Comparison of ENCODE assay signal across 8 cellular contexts in genomic region chr18:2978208-2978607, GRCh38. TPM values are rescaled to one million over a fixed set of nuclear protein-coding genes. Genes with fewer than 3 reads are reported as not detected.
A peak's percentile ranks its signal among the peaks of the same experiment; 100 is the strongest.
DNase-seq lines count a peak whose midpoint lies in the region; ATAC-seq, FAIRE-seq and TF ChIP-seq lines count a peak whose summit lies in the region.

No MANE protein-coding gene starts in this region.

- POLR2A ChIA-PET in Panc1 (lab: Charles Lee), result no interaction called here

- H3K9ac ChIP-seq in fibroblast of lung (ENCODE audit: insufficient read depth, low read length) (no peak overlapping the region), neural progenitor cell (no peak overlapping the region)

- no peaks in the 10 kb centered on the region for H3K27me3 ChIP-seq in Panc1 (ENCODE audit: control insufficient read depth, insufficient read depth, low read length)
- no peaks in the 10 kb centered on the region for H3K27me3 ChIP-seq in fibroblast of lung (ENCODE audit: control insufficient read depth, insufficient read depth, low read length)
- H3K27me3 ChIP-seq in neural progenitor cell, result no peaks in the 10 kb centered on the region

- H3K4me1 ChIP-seq in Panc1 (ENCODE audit: control insufficient read depth, insufficient read depth, low read length) (peaks cover 75% of the 10 kb centered on the region), fibroblast of lung (ENCODE audit: control insufficient read depth, extremely low read depth, insufficient read depth, low read length) (peaks cover 30% of the 10 kb centered on the region), neural progenitor cell (peaks cover 15% of the 10 kb centered on the region)

- H3K36me3 Mint-ChIP-seq in neural progenitor cell, result peaks cover 16% of the 10 kb centered on the region

- H3K27ac Mint-ChIP-seq in neural progenitor cell, result no peak overlapping the region

- peak overlapping the region; percentile 82 for H3K4me2 ChIP-seq in fibroblast of lung (ENCODE audit: extremely low read depth, insufficient read depth, low read length)
- no peak overlapping the region for H3K4me2 ChIP-seq in neural progenitor cell

- peaks cover 13% of the 10 kb centered on the region for H3K4me1 Mint-ChIP-seq in neural progenitor cell

- peaks cover 74% of the 10 kb centered on the region for H3K79me2 ChIP-seq in fibroblast of lung (ENCODE audit: control insufficient read depth, insufficient read depth, low read length)
- peaks cover 89% of the 10 kb centered on the region for H3K79me2 ChIP-seq in neural progenitor cell (ENCODE audit: low read depth)

- no peak overlapping the region for H3K4me3 ChIP-seq in Panc1 (ENCODE audit: low read depth in 2 of 2, low read length in 2 of 2)
- peak overlapping the region in 3 of 4 experiments; percentile 1 to 31 (median 9) for H3K4me3 ChIP-seq in fibroblast of lung (replicated peaks in 1 of 4; ENCODE audit: control extremely low read depth in 1 of 4, insufficient read depth in 1 of 4, low read depth in 3 of 4, low read length in 4 of 4)
- H3K4me3 ChIP-seq in neural progenitor cell, result no peak overlapping the region

- H2AFZ ChIP-seq in fibroblast of lung (ENCODE audit: low read length) (no peak overlapping the region), neural progenitor cell (replicated peaks) (no peak overlapping the region)

- no TSS peak for BruUV-seq in Panc1 (replicated peaks; lab: Mats Ljungman, UMichigan)

- FAIRE-seq in frontal cortex (lab: Jason Lieb, UNC), result no peak

- CTCF ChIA-PET in Panc1 (lab: Charles Lee), result no interaction called here

- H3K27ac ChIP-seq in Panc1 (ENCODE audit: low read length) (peak overlapping the region; percentile 96), fibroblast of lung (ENCODE audit: insufficient read depth, low read length) (peak overlapping the region; percentile 86), neural progenitor cell (no peak overlapping the region)

- H3K9me3 Mint-ChIP-seq in neural progenitor cell, result no peaks in the 10 kb centered on the region

- H4K20me1 ChIP-seq in fibroblast of lung (ENCODE audit: control insufficient read depth, extremely low read depth, insufficient read depth, low read length) (no peaks in the 10 kb centered on the region), neural progenitor cell (ENCODE audit: low read depth) (no peaks in the 10 kb centered on the region)

- no peak for TF ChIP-seq CTCF in Panc1 (IDR thresholded peaks at IDR 0.05)
- no peak for TF ChIP-seq CTCF in fibroblast of lung (conservative IDR thresholded peaks at IDR 0.05 in 1 of 2, IDR thresholded peaks at IDR 0.05 in 1 of 2; ENCODE audit: low read depth in 1 of 2, low read length in 2 of 2)
- TF ChIP-seq CTCF in neural progenitor cell (IDR thresholded peaks at IDR 0.05), result no peak

- H3K4me3 Mint-ChIP-seq in neural progenitor cell, result no peak overlapping the region

- H3F3A ChIP-seq in neural progenitor cell (ENCODE audit: low read depth), result no peaks in the 10 kb centered on the region

- intact Hi-C loops in Panc1 (cut with micrococcal nuclease; ENCODE audit: unreplicated experiment), result no loop called here

- H3K27me3 Mint-ChIP-seq in neural progenitor cell (ENCODE audit: insufficient read depth, low read depth), result no peaks in the 10 kb centered on the region

- H3K9me3 ChIP-seq in Panc1 (ENCODE audit: control insufficient read depth, insufficient read depth, low read depth, low read length) (no peaks in the 10 kb centered on the region), fibroblast of lung (ENCODE audit: control insufficient read depth, insufficient read depth, low read depth, low read length) (no peaks in the 10 kb centered on the region), neural progenitor cell (ENCODE audit: low read depth) (no peaks in the 10 kb centered on the region)

- in situ Hi-C loops in Panc1 (cut with HindIII; ENCODE audit: low pct_unique_long_range_greater_than_20kb, low sequenced_read_pairs), result no loop called here

- H3K36me3 ChIP-seq in Panc1 (ENCODE audit: control insufficient read depth, insufficient read depth, low read length) (no peaks in the 10 kb centered on the region), fibroblast of lung (ENCODE audit: control insufficient read depth, insufficient read depth, low read length) (no peaks in the 10 kb centered on the region), neural progenitor cell (no peaks in the 10 kb centered on the region)

- ATAC-seq in GM19452 (IDR thresholded peaks at IDR 0.05; ENCODE audit: unreplicated experiment) (peak; percentile 42), Panc1 (no peak), GM21423 (IDR thresholded peaks at IDR 0.05; ENCODE audit: unreplicated experiment) (no peak)
- peak; percentile 7 for ATAC-seq in stimulated activated naive CD8-positive, alpha-beta T cell treated with anti-CD3 and anti-CD28 coated beads, Interleukin-15, Interleukin-2, amounts not matched to agents 100 U/mL and 50 U/mL, for 24 hours

- no peak for DNase-seq in Panc1 (ENCODE audit: low read depth, low spot score)
- DNase-seq in fibroblast of lung (ENCODE audit: low read depth in 2 of 2), result peak in 1 of 2 donors; percentile 66
- DNase-seq in stimulated activated naive CD8-positive, alpha-beta T cell treated with anti-CD3 and anti-CD28 coated beads, Interleukin-15, Interleukin-2, amounts not matched to agents 100 U/mL and 50 U/mL, for 24 hours, result no peak
- DNase-seq in neural progenitor cell (ENCODE audit: low spot score), result no peak
- DNase-seq in NCI-H82 treated with DMSO at 0.1 percent for 48 hours (lab: John Stamatoyannopoulos, UW; ENCODE audit: unreplicated experiment), result no peak
- no peak for DNase-seq in frontal cortex (ENCODE audit: low spot score in 2 of 2)

RNA-seq across cellular contexts. Expression of gene LPIN2, which starts 34.7 kb away (rescaled TPM):
- total RNA-seq in Panc1 (2021; ENCODE audit: unreplicated experiment), result 38.3 TPM
- 18.8 TPM for polyA plus RNA-seq in Panc1 (2012; ENCODE audit: insufficient read length)
- 36.7 and 51.0 TPM in 2 replicates for total RNA-seq in fibroblast of lung
- 46.9 and 58.1 TPM in 2 replicates for polyA plus RNA-seq in fibroblast of lung
- polyA plus RNA-seq in fibroblast of lung (2012), result 23.3 and 29.5 TPM in 2 replicates
- 30.5 and 37.2 TPM in 2 replicates for polyA minus RNA-seq in fibroblast of lung (ENCODE audit: low replicate concordance)
- total RNA-seq in neural progenitor cell (ENCODE audit: low replicate concordance), result 32.1 and 35.5 TPM in 2 replicates
- total RNA-seq in frontal cortex, result 28.5 TPM

Comparison
In these comparisons a context has a peak if more than half of its experiments do, and no peak if none do; other contexts are left out.
1. ATAC-seq: peak in GM19452 (single experiment) and stimulated activated naive CD8-positive, alpha-beta T cell treated with anti-CD3 and anti-CD28 coated beads, Interleukin-15, Interleukin-2, amounts not matched to agents 100 U/mL and 50 U/mL, for 24 hours (single experiment); none in Panc1 (single experiment) and GM21423 (single experiment).
2. H3K4me3 ChIP-seq: peak in fibroblast of lung (3 of 4); none in Panc1 (0 of 2) and neural progenitor cell (single experiment).